In the genomic region with DNA sequence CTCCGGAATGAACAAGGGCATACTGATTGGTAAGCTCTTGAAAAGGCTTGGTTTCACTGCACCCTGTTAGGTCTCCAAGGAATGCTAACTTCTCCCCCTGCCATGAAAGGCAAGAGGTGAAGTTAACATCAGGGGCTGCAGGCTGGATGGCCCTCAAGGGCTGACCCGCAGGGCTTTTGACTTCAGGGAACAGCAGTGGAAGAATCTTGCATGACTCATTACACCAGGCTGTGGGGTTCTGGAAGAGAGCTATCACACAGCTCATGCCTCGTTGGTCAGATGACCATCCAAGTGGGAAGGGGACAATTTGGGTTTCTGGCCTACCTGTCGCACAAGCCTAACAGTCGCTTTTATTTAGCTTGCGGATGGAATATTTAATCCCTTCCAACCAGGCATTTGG, we compare ENCODE assay signal across 16 cellular contexts.
"Had no signal": no experiment of that assay in that cellular context is flagged by ENCODE, and none has a peak within 500 bp of the region (broad histone marks: within the 10 kb centered on the region; RNA-seq: fewer than 3 reads in every experiment).

No MANE protein-coding gene starts in this region.

- DNase-seq: activated CD4-positive, alpha-beta memory T cell treated with anti-CD3 and anti-CD28 coated beads for 36 hours; activated CD4-positive, alpha-beta T cell treated with anti-CD3 and anti-CD28 coated beads for 4 hours; activated CD4-positive, CD25-positive, alpha-beta regulatory T cell; activated naive CD4-positive, alpha-beta T cell treated with Interleukin-2 at 50 U/mL for 16 hours; activated naive CD8-positive, alpha-beta T cell treated with anti-CD3 and anti-CD28 coated beads for 36 hours; activated T-cell treated with anti-CD3 and anti-CD28 coated beads, Interleukin-2, amount 50 U/mL, for 48 hours; amniotic stem cell; cortex of kidney; heart right ventricle; left lung; ovary; stimulated activated CD4-positive, alpha-beta T cell treated with anti-CD3 and anti-CD28 coated beads, Interleukin-12 subunit alpha, Interleukin-12 subunit beta, amount 100 ng/mL, for 4 hours; stimulated activated CD4-positive, alpha-beta T cell treated with anti-CD3 and anti-CD28 coated beads, Interleukin-4, amount 100 ng/mL, for 4 hours; substantia nigra; T1000; thyroid gland had no signal
